24 cellular contexts compared by ENCODE assay signal in the genomic region with DNA sequence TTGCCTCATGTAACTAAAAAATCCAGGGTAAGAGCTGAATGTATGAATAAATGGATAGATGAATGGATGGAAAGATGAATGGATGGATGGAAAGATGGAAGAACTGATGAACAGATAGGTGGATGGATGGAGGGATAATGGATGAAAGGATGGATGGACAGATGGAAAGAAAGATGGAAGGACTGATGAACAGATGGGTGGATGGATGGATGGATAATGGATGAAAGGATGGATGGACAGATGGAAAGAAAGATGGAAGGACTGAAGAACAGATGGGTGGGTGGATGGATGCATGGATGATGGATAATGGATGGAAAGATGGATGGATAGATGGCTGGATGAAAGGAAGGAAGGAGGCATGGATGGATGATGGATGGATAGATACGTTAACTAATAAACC. TPM values are rescaled to one million over a fixed set of nuclear protein-coding genes. Genes with fewer than 3 reads are reported as not detected.
A peak's percentile ranks its signal among the peaks of the same experiment; 100 is the strongest.
DNase-seq lines count a peak whose midpoint lies in the region; ATAC-seq and TF ChIP-seq lines count a peak whose summit lies in the region.
"Had no signal": no experiment of that assay in that cellular context is flagged by ENCODE, and none has a peak within 500 bp of the region (broad histone marks: within the 10 kb centered on the region; RNA-seq: fewer than 3 reads in every experiment).

No MANE protein-coding gene starts in this region.

- no peak for TF ChIP-seq EP300 in suprapubic skin (IDR thresholded peaks at IDR 0.05)

- peak overlapping the region; percentile 90 for H3K9ac ChIP-seq in mesenchymal stem cell (ENCODE audit: low read length)

- no peak overlapping the region for H2BK120ac ChIP-seq in mesenchymal stem cell (ENCODE audit: low read depth, low read length)

- H3K27me3 Mint-ChIP-seq in stimulated activated memory B cell treated with anti-CD40 and anti-IgM and Interleukin-4, amounts not matched to agents 10 μg/mL and 1 μg/mL and 100 μg/mL, for 72 hours, result peaks cover 11% of the 10 kb centered on the region

- no peak overlapping the region for H2BK12ac ChIP-seq in mesenchymal stem cell (ENCODE audit: low read length in 2 of 2)

- no peaks in the 10 kb centered on the region for H3K36me3 Mint-ChIP-seq in stimulated activated memory B cell treated with anti-CD40 and anti-IgM and Interleukin-4, amounts not matched to agents 10 μg/mL and 1 μg/mL and 100 μg/mL, for 72 hours
- H3K36me3 Mint-ChIP-seq: activated naive CD4-positive, alpha-beta T cell treated with anti-CD3 and anti-CD28 coated beads, Interleukin-2, amount 10 ng/mL, durations not matched to agents 7 days and 5 days; naive thymus-derived CD8-positive, alpha-beta T cell; T-cell had no signal

- H3K4me1 Mint-ChIP-seq in stimulated activated memory B cell treated with anti-CD40 and anti-IgM and Interleukin-4, amounts not matched to agents 10 μg/mL and 1 μg/mL and 100 μg/mL, for 72 hours, result peaks cover 9% of the 10 kb centered on the region
- H3K4me1 Mint-ChIP-seq: activated naive CD4-positive, alpha-beta T cell treated with anti-CD3 and anti-CD28 coated beads, Interleukin-2, amount 10 ng/mL, durations not matched to agents 7 days and 5 days had no signal

- peaks cover 0 to 41% (median 21%) of the 10 kb centered on the region in 12 donors for H3K4me1 ChIP-seq in heart left ventricle
- peaks cover 14% of the 10 kb centered on the region for H3K4me1 ChIP-seq in body of pancreas
- H3K4me1 ChIP-seq in mesenchymal stem cell (ENCODE audit: control insufficient read depth, insufficient read depth, low read depth, low read length), result peaks cover 17% of the 10 kb centered on the region
- peaks cover 54% of the 10 kb centered on the region for H3K4me1 ChIP-seq in suprapubic skin

- H3K4me3 ChIP-seq in heart left ventricle (no peak overlapping the region), body of pancreas (no peak overlapping the region), mesenchymal stem cell (ENCODE audit: insufficient read depth in 1 of 2, low read depth in 1 of 2, low read length in 2 of 2) (peak overlapping the region in 1 of 2 experiments; percentile 79), suprapubic skin (no peak overlapping the region), coronary artery (no peak overlapping the region)
- H3K4me3 ChIP-seq: gastroesophageal sphincter, GM12878, skin epidermis had no signal

- H2AFZ ChIP-seq in mesenchymal stem cell (ENCODE audit: low read depth, low read length), result no peak overlapping the region

- H3K23ac ChIP-seq in mesenchymal stem cell (ENCODE audit: low read length in 2 of 2), result no peak overlapping the region

- H3K36me3 ChIP-seq in heart left ventricle (no peaks in the 10 kb centered on the region), body of pancreas (replicated peaks in 1 of 2; ENCODE audit: insufficient read depth in 1 of 2, low read depth in 2 of 2) (no peaks in the 10 kb centered on the region), mesenchymal stem cell (ENCODE audit: control insufficient read depth in 1 of 2, insufficient read depth in 2 of 2, low read depth in 1 of 2, low read length in 2 of 2) (peaks cover 0 to 5% of the 10 kb centered on the region in 2 experiments), suprapubic skin (no peaks in the 10 kb centered on the region)
- H3K36me3 ChIP-seq: gastroesophageal sphincter had no signal

- no peak for TF ChIP-seq POLR2A in heart left ventricle (IDR thresholded peaks at IDR 0.05)
- no peak for TF ChIP-seq POLR2A in body of pancreas (IDR thresholded peaks at IDR 0.05)
- no peak for TF ChIP-seq POLR2A in suprapubic skin (IDR thresholded peaks at IDR 0.05)

- H3K4ac ChIP-seq in mesenchymal stem cell (ENCODE audit: low read depth in 1 of 2, low read length in 2 of 2), result no peak overlapping the region

- peak overlapping the region; percentile 75 for H2BK5ac ChIP-seq in mesenchymal stem cell (ENCODE audit: low read depth, low read length, poor library complexity, severe bottlenecking)

- no peak overlapping the region for H4K8ac ChIP-seq in mesenchymal stem cell (ENCODE audit: low read length)

- no peaks in the 10 kb centered on the region for H3K9me3 ChIP-seq in heart left ventricle
- H3K9me3 ChIP-seq in body of pancreas, result no peaks in the 10 kb centered on the region
- no peaks in the 10 kb centered on the region for H3K9me3 ChIP-seq in mesenchymal stem cell (ENCODE audit: control insufficient read depth, low read length)
- H3K9me3 ChIP-seq in suprapubic skin, result no peaks in the 10 kb centered on the region
- H3K9me3 ChIP-seq: gastroesophageal sphincter had no signal

- no peak for ATAC-seq in heart left ventricle
- no peak for ATAC-seq in Right ventricle myocardium inferior
- no peak for ATAC-seq in body of pancreas
- no peak for ATAC-seq in stimulated activated memory B cell treated with anti-CD40 and anti-IgM and Interleukin-4, amounts not matched to agents 10 μg/mL and 1 μg/mL and 100 μg/mL, for 72 hours
- ATAC-seq: naive thymus-derived CD8-positive, alpha-beta T cell; PC-3; T-cell had no signal

- no peak overlapping the region for H4K91ac ChIP-seq in mesenchymal stem cell (ENCODE audit: low read length)

- H3K79me1 ChIP-seq in mesenchymal stem cell (replicated peaks; ENCODE audit: low read length, poor library complexity, severe bottlenecking), result peaks cover 7% of the 10 kb centered on the region

- DNase-seq in heart left ventricle (no peak), Right ventricle myocardium inferior (ENCODE audit: missing footprints) (no peak), body of pancreas (no peak), mesenchymal stem cell (no peak), suprapubic skin (ENCODE audit: low spot score in 2 of 2) (no peak), posterior cingulate gyrus (no peak), coronary artery (ENCODE audit: low spot score) (no peak)
- DNase-seq: 8988T; activated CD4-positive, alpha-beta T cell treated with anti-CD3 and anti-CD28 coated beads for 4 hours; activated naive CD4-positive, alpha-beta T cell treated with anti-CD3 and anti-CD28 coated beads, Interleukin-2, amount 10 ng/mL, durations not matched to agents 7 days and 5 days; activated T-cell treated with anti-CD3 and anti-CD28 coated beads, Interleukin-2, amount 50 U/mL, for 48 hours; AML-193; DMS79; naive thymus-derived CD8-positive, alpha-beta T cell; NCI-H1092 treated with DMSO at 0.1 percent for 48 hours; NCI-H2029 treated with DMSO at 0.1 percent for 48 hours; PC-3; SIG-M5; stimulated activated naive CD4-positive, alpha-beta T cell; T-cell had no signal

- H2BK15ac ChIP-seq in mesenchymal stem cell (ENCODE audit: low read depth, poor library complexity, severe bottlenecking), result no peak overlapping the region

- intact Hi-C loops in heart left ventricle (cut with DNase I) (loop anchor here in 1 of 10 donors (10.0 kb wide), 1 partner anchor 394 kb away; a partner anchor contains a TSS), Right ventricle myocardium inferior (cut with DNase I) (no loop called here), body of pancreas (cut with DNase I) (no loop called here), posterior cingulate gyrus (cut with DNase I) (no loop called here)

- H3K14ac ChIP-seq in mesenchymal stem cell (ENCODE audit: low read length in 2 of 2), result no peak overlapping the region

- H3K27ac Mint-ChIP-seq in stimulated activated memory B cell treated with anti-CD40 and anti-IgM and Interleukin-4, amounts not matched to agents 10 μg/mL and 1 μg/mL and 100 μg/mL, for 72 hours, result no peak overlapping the region
- H3K27ac Mint-ChIP-seq: activated naive CD4-positive, alpha-beta T cell treated with anti-CD3 and anti-CD28 coated beads, Interleukin-2, amount 10 ng/mL, durations not matched to agents 7 days and 5 days; naive thymus-derived CD8-positive, alpha-beta T cell; T-cell had no signal

- no peak overlapping the region for H3K18ac ChIP-seq in mesenchymal stem cell (ENCODE audit: low read depth in 1 of 2, low read length in 2 of 2)

- H3K9me3 Mint-ChIP-seq in stimulated activated memory B cell treated with anti-CD40 and anti-IgM and Interleukin-4, amounts not matched to agents 10 μg/mL and 1 μg/mL and 100 μg/mL, for 72 hours, result peaks cover 4% of the 10 kb centered on the region
- H3K9me3 Mint-ChIP-seq: activated naive CD4-positive, alpha-beta T cell treated with anti-CD3 and anti-CD28 coated beads, Interleukin-2, amount 10 ng/mL, durations not matched to agents 7 days and 5 days; naive thymus-derived CD8-positive, alpha-beta T cell; T-cell had no signal

- no peak for TF ChIP-seq CTCF in heart left ventricle (IDR thresholded peaks at IDR 0.05)
- no peak for TF ChIP-seq CTCF in body of pancreas (IDR thresholded peaks at IDR 0.05)
- TF ChIP-seq CTCF in suprapubic skin (IDR thresholded peaks at IDR 0.05), result no peak
- TF ChIP-seq CTCF in coronary artery (IDR thresholded peaks at IDR 0.05), result no peak

- H3K4me3 Mint-ChIP-seq in stimulated activated memory B cell treated with anti-CD40 and anti-IgM and Interleukin-4, amounts not matched to agents 10 μg/mL and 1 μg/mL and 100 μg/mL, for 72 hours, result no peak overlapping the region
- H3K4me3 Mint-ChIP-seq: activated naive CD4-positive, alpha-beta T cell treated with anti-CD3 and anti-CD28 coated beads, Interleukin-2, amount 10 ng/mL, durations not matched to agents 7 days and 5 days; naive thymus-derived CD8-positive, alpha-beta T cell; T-cell had no signal

- H3K27me3 ChIP-seq in heart left ventricle (peaks cover 0 to 9% (median 0%) of the 10 kb centered on the region in 9 donors), body of pancreas (no peaks in the 10 kb centered on the region), mesenchymal stem cell (ENCODE audit: control insufficient read depth in 1 of 2, insufficient read depth in 1 of 2, low read length in 2 of 2) (no peaks in the 10 kb centered on the region), suprapubic skin (no peaks in the 10 kb centered on the region)

- H3K27ac ChIP-seq in heart left ventricle, result peak overlapping the region in 11 of 12 donors; percentile 26 to 88 (median 81)
- H3K27ac ChIP-seq in body of pancreas, result peak overlapping the region in 3 of 4 donors; percentile 49 to 82 (median 73)
- peak overlapping the region; percentile 100 for H3K27ac ChIP-seq in mesenchymal stem cell (ENCODE audit: low read length, poor library complexity, severe bottlenecking)
- H3K27ac ChIP-seq in suprapubic skin, result peak overlapping the region; percentile 88
- peak overlapping the region in 1 of 2 donors; percentile 40 for H3K27ac ChIP-seq in coronary artery

- 73 to 92% (median 81%) methylated on average over 1 of the region's 1 CpG for WGBS in heart left ventricle, 4 donors
- 77 to 84% methylated on average over 1 of the region's 1 CpG for WGBS in body of pancreas, 2 donors
- no CpG with 5 or more reads among the region's 1 CpG for WGBS in mesenchymal stem cell
- whole genome bisulfite sequencing in suprapubic skin, result 84% methylated on average over 1 of the region's 1 CpG

- no peak overlapping the region for H3K4me2 ChIP-seq in mesenchymal stem cell (ENCODE audit: low read length, poor library complexity, severe bottlenecking)

- peak overlapping the region; percentile 89 for H2AK5ac ChIP-seq in mesenchymal stem cell (ENCODE audit: low read length, severe bottlenecking)

RNA-seq across cellular contexts. Expression of a gene that starts 11.9 kb away (rescaled TPM):
- total RNA-seq in heart left ventricle (1 to 10 TPM in 1 of 9 donors, under 1 TPM in 7, not detected in 1; 0.39 to 2.3 (median 0.65) TPM), Right ventricle myocardium inferior (1.4 TPM), body of pancreas (10 to 100 TPM in 1 of 2 donors, 1 to 10 TPM in 1; 3.1 to 12.5 TPM), suprapubic skin (10 to 100 TPM in 3 of 4 donors, 1 to 10 TPM in 1; 8.7 to 33.3 (median 17.0) TPM)
- under 1 TPM; 0.21 to 0.76 TPM for polyA plus RNA-seq in heart left ventricle
- polyA plus RNA-seq in mesenchymal stem cell (2013, experiment 1 of 2), result 1.2 TPM
- 1.00 TPM for polyA plus RNA-seq in mesenchymal stem cell (2013, experiment 2 of 2)
- total RNA-seq: naive thymus-derived CD8-positive, alpha-beta T cell; T-cell had no signal
- polyA plus RNA-seq: naive thymus-derived CD8-positive, alpha-beta T cell had no signal

RNA-seq across cellular contexts. Expression of a gene that starts 14.0 kb away (rescaled TPM):
- total RNA-seq in heart left ventricle, result 10 to 100 TPM; 37.9 to 56.2 (median 44.1) TPM
- polyA plus RNA-seq in heart left ventricle, result 10 to 100 TPM; 11.8 to 13.1 TPM
- total RNA-seq in Right ventricle myocardium inferior, result 37.6 TPM
- total RNA-seq in body of pancreas, result 10 to 100 TPM; 38.1 to 58.7 TPM
- 20.1 TPM for polyA plus RNA-seq in mesenchymal stem cell (2013, experiment 1 of 2)
- polyA plus RNA-seq in mesenchymal stem cell (2013, experiment 2 of 2), result 23.7 TPM
- total RNA-seq in suprapubic skin, result 100 to 1,000 TPM in 1 of 4 donors, 10 to 100 TPM in 3; 56.6 to 129 (median 70.4) TPM
